8 cellular contexts compared by ENCODE assay signal in the genomic region with DNA sequence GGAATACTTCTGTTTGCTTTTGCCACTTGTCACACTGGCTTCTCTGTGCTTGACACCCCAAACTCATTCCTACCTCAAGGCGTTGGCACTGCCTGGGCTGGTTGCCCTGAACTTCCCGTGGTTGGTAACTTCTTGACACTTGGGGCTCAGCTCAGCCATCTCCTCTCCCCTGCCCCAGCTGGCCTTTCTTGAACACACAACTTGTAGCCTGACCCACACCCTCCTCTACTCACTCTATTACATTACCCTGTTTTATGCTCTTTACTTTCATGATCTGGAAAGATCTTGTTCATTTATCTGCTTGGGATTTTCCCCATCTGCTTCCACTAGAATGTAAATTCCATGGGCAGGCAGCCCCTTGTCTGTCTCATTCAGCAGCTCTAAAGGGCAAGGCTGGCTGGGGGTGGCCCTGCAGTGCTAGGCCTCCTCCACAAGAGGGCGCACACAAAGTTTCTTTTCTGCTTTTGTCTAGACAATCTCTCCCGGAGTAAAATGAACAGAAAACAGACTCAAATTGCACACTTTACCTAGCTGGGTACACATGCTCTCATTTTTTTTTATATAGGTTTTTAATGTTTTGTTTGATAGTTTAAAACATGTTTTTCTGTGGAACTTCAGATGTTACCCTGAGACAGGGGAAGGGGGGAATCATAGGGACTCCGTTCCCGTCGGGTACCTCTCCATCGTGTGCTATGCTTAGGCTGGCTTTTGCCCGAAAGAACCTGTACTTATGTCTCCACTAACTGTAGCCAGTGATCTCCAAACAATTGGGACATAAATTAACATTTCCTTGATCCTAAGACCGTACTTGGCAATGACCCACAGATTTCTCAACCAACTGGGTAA. TPM values are rescaled to one million over a fixed set of nuclear protein-coding genes. Genes with fewer than 3 reads are reported as not detected.
DNase-seq lines count a peak whose midpoint lies in the region; ATAC-seq, FAIRE-seq and TF ChIP-seq lines count a peak whose summit lies in the region.

No MANE protein-coding gene starts in this region.

- no peak for TF ChIP-seq EP300 in suprapubic skin (IDR thresholded peaks at IDR 0.05)

- peak; percentile 56 for DNase-seq in A172 (ENCODE audit: low spot score)
- peak; percentile 28 for DNase-seq in GM12892 (ENCODE audit: insufficient read length)
- peak; percentile 9 to 35 for DNase-seq in NOMO-1 (lab: John Stamatoyannopoulos, UW; ENCODE audit: unreplicated experiment in 2 of 2)
- peak; percentile 55 for DNase-seq in activated T-cell treated with anti-CD3 and anti-CD28 coated beads for 4 hours
- peak; percentile 10 for DNase-seq in fibroblast of gingiva (ENCODE audit: low read depth)
- DNase-seq in suprapubic skin (ENCODE audit: low spot score in 2 of 2) = no peak

- FAIRE-seq in GM12892 (lab: Jason Lieb, UNC) = peak; percentile 90

- peaks cover 0 to 10% of the 10 kb centered on the region in 2 experiments for H3K4me1 ChIP-seq in neutrophil (ENCODE audit: control insufficient read depth in 1 of 2, insufficient read depth in 1 of 2, low read depth in 1 of 2, low read length in 1 of 2)
- H3K4me1 ChIP-seq in suprapubic skin = peaks cover 31% of the 10 kb centered on the region

- H3K36me3 ChIP-seq in neutrophil (no peaks in the 10 kb centered on the region), suprapubic skin (no peaks in the 10 kb centered on the region)

- peak; percentile 84 for ATAC-seq in HG03354 (IDR thresholded peaks at IDR 0.05; ENCODE audit: poor library complexity, severe bottlenecking, unreplicated experiment)

- H3K27me3 ChIP-seq in neutrophil = peaks cover 5% of the 10 kb centered on the region
- no peaks in the 10 kb centered on the region for H3K27me3 ChIP-seq in suprapubic skin

- no peak overlapping the region for H3K27ac ChIP-seq in neutrophil
- H3K27ac ChIP-seq in suprapubic skin = no peak overlapping the region

- TF ChIP-seq CTCF in neutrophil (IDR thresholded peaks at IDR 0.05) (peak; percentile 95), suprapubic skin (IDR thresholded peaks at IDR 0.05) (peak; percentile 77 to 97)

- no peak for TF ChIP-seq POLR2A in GM12892 (IDR thresholded peaks at IDR 0.05; ENCODE audit: low read depth, low read length)
- no peak for TF ChIP-seq POLR2A in suprapubic skin (IDR thresholded peaks at IDR 0.05)

- WGBS in suprapubic skin = 50% methylated on average over 10 of the region's 10 CpGs

- H3K9me3 ChIP-seq in neutrophil (no peaks in the 10 kb centered on the region), suprapubic skin (no peaks in the 10 kb centered on the region)

- H3K4me3 ChIP-seq in neutrophil (ENCODE audit: low read depth in 1 of 2, low read length in 1 of 2) (no peak overlapping the region), suprapubic skin (no peak overlapping the region)

RNA-seq across cellular contexts. Expression of gene MRGPRX2, which starts 16.4 kb away (rescaled TPM):
- total RNA-seq in A172 (2014; rRNA removed; shearing (Covaris generic)) = not detected in 2 replicates
- not detected for polyA plus RNA-seq in GM12892 (2012; ENCODE audit: missing spikeins)
- under 1 TPM in 1 of 4 donors, not detected in 3; 0.45 TPM for total RNA-seq in suprapubic skin

RNA-seq across cellular contexts. Expression of gene ZDHHC13, which starts 40.0 kb away (rescaled TPM):
- total RNA-seq in A172 (2014; rRNA removed; shearing (Covaris generic)) = 37.5 and 37.6 TPM in 2 replicates
- 15.6 TPM for polyA plus RNA-seq in GM12892 (2012; ENCODE audit: missing spikeins)
- 10 to 100 TPM; 23.8 to 74.6 (median 27.0) TPM for total RNA-seq in suprapubic skin

Comparison
In these comparisons a context has a peak if more than half of its experiments do, and no peak if none do; other contexts are left out.
1. DNase-seq: peak in A172 (single experiment), GM12892 (single experiment), NOMO-1 (2 of 2), activated T-cell treated with anti-CD3 and anti-CD28 coated beads for 4 hours (single experiment) and fibroblast of gingiva (single experiment); none in suprapubic skin (0 of 2).